ENCODE assay signal across 22 cellular contexts in the genomic region with DNA sequence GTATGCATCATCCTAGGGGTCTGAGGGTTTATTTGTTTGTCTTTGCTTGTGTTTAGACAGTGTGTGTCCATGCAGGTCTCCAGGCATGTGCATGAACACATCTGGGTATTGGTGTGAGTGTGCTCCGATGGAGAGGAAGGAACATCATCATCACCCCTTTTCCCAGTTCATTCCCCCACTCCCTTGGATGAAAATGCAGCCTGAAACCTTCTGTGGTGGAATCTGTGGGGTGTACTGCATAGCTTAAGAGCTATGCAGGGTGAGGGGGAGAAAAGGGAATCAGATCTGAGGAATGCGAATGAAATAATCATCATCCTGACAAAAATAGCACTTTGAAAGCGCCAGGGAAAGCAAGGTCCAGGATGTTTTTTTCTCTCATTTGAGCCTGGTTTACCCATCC.
DNase-seq lines count a peak whose midpoint lies in the region; ATAC-seq, FAIRE-seq and TF ChIP-seq lines count a peak whose summit lies in the region.
"Had no signal": no experiment of that assay in that cellular context is flagged by ENCODE, and none has a peak within 500 bp of the region (broad histone marks: within the 10 kb centered on the region; RNA-seq: fewer than 3 reads in every experiment).

No MANE protein-coding gene starts in this region.

- no peaks in the 10 kb centered on the region for H3K9me3 Mint-ChIP-seq in activated naive CD8-positive, alpha-beta T cell treated with anti-CD3 and anti-CD28 coated beads, Interleukin-2, amount 10 ng/mL, durations not matched to agents 7 days and 5 days
- H3K9me3 Mint-ChIP-seq in activated naive CD8-positive, alpha-beta T cell treated with anti-CD3 and anti-CD28 coated beads, Interleukin-2, amount 50 U/mL, for 24 hours: peaks cover 3% of the 10 kb centered on the region
- peaks cover 3% of the 10 kb centered on the region for H3K9me3 Mint-ChIP-seq in astrocyte (ENCODE audit: unreplicated experiment)
- peaks cover 0 to 5% (median 0%) of the 10 kb centered on the region in 8 donors for H3K9me3 Mint-ChIP-seq in CD4-positive, alpha-beta memory T cell
- H3K9me3 Mint-ChIP-seq: H9 had no signal

- H3K27me3 ChIP-seq in astrocyte (ENCODE audit: insufficient read depth, low read length): no peaks in the 10 kb centered on the region
- H3K27me3 ChIP-seq in CD4-positive, alpha-beta memory T cell (ENCODE audit: insufficient read depth, low read length): no peaks in the 10 kb centered on the region
- H3K27me3 ChIP-seq: tibial nerve had no signal

- peaks cover 12% of the 10 kb centered on the region for H3K4me1 Mint-ChIP-seq in activated naive CD8-positive, alpha-beta T cell treated with anti-CD3 and anti-CD28 coated beads, Interleukin-2, amount 10 ng/mL, durations not matched to agents 7 days and 5 days
- peaks cover 5% of the 10 kb centered on the region for H3K4me1 Mint-ChIP-seq in activated naive CD8-positive, alpha-beta T cell treated with anti-CD3 and anti-CD28 coated beads, Interleukin-2, amount 50 U/mL, for 24 hours
- H3K4me1 Mint-ChIP-seq in astrocyte (ENCODE audit: low read depth, unreplicated experiment): peaks cover 64% of the 10 kb centered on the region
- peaks cover 8 to 21% (median 11%) of the 10 kb centered on the region in 4 donors for H3K4me1 Mint-ChIP-seq in CD4-positive, alpha-beta memory T cell

- H3K27ac Mint-ChIP-seq in activated naive CD8-positive, alpha-beta T cell treated with anti-CD3 and anti-CD28 coated beads, Interleukin-2, amount 10 ng/mL, durations not matched to agents 7 days and 5 days: peak overlapping the region; percentile 86
- no peak overlapping the region for H3K27ac Mint-ChIP-seq in activated naive CD8-positive, alpha-beta T cell treated with anti-CD3 and anti-CD28 coated beads, Interleukin-2, amount 50 U/mL, for 24 hours
- peak overlapping the region; percentile 89 for H3K27ac Mint-ChIP-seq in astrocyte (ENCODE audit: unreplicated experiment)
- peak overlapping the region in 1 of 7 donors; percentile 50 for H3K27ac Mint-ChIP-seq in CD4-positive, alpha-beta memory T cell
- H3K27ac Mint-ChIP-seq: H9 had no signal

- no peak for TF ChIP-seq CTCF in astrocyte (IDR thresholded peaks at IDR 0.05; ENCODE audit: insufficient read depth, low read depth, low read length)

- H4K20me1 ChIP-seq in astrocyte (ENCODE audit: insufficient read depth, low read length): no peaks in the 10 kb centered on the region

- POLR2A ChIA-PET in activated naive CD8-positive, alpha-beta T cell treated with anti-CD3 and anti-CD28 coated beads, Interleukin-2, amount 10 ng/mL, durations not matched to agents 7 days and 5 days (lab: Charles Lee): no interaction called here
- POLR2A ChIA-PET in CD4-positive, alpha-beta memory T cell (lab: Charles Lee; ENCODE audit: partially characterized antibody): no interaction called here

- no peaks in the 10 kb centered on the region for H3K9me3 ChIP-seq in astrocyte (ENCODE audit: insufficient read depth, low read depth, low read length)
- no peaks in the 10 kb centered on the region for H3K9me3 ChIP-seq in CD4-positive, alpha-beta memory T cell (ENCODE audit: control insufficient read depth in 1 of 2, low read length in 2 of 2)
- H3K9me3 ChIP-seq: A549, stomach, tibial nerve had no signal

- FAIRE-seq in astrocyte (lab: Jason Lieb, UNC): peak; percentile 68
- FAIRE-seq: A549, K562 had no signal

- H3K4me3 ChIP-seq in astrocyte (ENCODE audit: insufficient read depth, low read depth, low read length): no peak overlapping the region
- no peak overlapping the region for H3K4me3 ChIP-seq in CD4-positive, alpha-beta memory T cell (ENCODE audit: low read length in 2 of 2)
- H3K4me3 ChIP-seq: A549, K562, SK-N-MC, stomach, tibial nerve had no signal

- no peak for DNase-seq in activated naive CD8-positive, alpha-beta T cell treated with anti-CD3 and anti-CD28 coated beads, Interleukin-2, amount 10 ng/mL, durations not matched to agents 7 days and 5 days
- no peak for DNase-seq in activated naive CD8-positive, alpha-beta T cell treated with anti-CD3 and anti-CD28 coated beads, Interleukin-2, amount 50 U/mL, for 24 hours
- peak; percentile 86 for DNase-seq in astrocyte (ENCODE audit: low read depth)
- DNase-seq in kidney glomerular epithelial cell (lab: John Stamatoyannopoulos, UW): peak; percentile 62
- no peak for DNase-seq in CD4-positive, alpha-beta memory T cell
- DNase-seq in cardiac septum (ENCODE audit: low spot score): no peak
- DNase-seq: activated effector memory CD4-positive, alpha-beta T cell treated with anti-CD3 and anti-CD28 coated beads, Interleukin-2, amount 50 U/mL, for 16 hours; aorta; C1 segment of cervical spinal cord; effector CD4-positive, alpha-beta T cell; erythroblast; H9; NCI-H146; NCI-H2171 treated with DMSO at 0.1 percent for 48 hours; stomach had no signal

- peak overlapping the region; percentile 66 for H3K27ac ChIP-seq in astrocyte (ENCODE audit: low read depth, low read length)
- H3K27ac ChIP-seq in CD4-positive, alpha-beta memory T cell (ENCODE audit: low read depth, low read length): no peak overlapping the region
- H3K27ac ChIP-seq: A549, RWPE1, SK-N-MC, stomach, tibial nerve had no signal

- no peaks in the 10 kb centered on the region for H3K36me3 Mint-ChIP-seq in activated naive CD8-positive, alpha-beta T cell treated with anti-CD3 and anti-CD28 coated beads, Interleukin-2, amount 10 ng/mL, durations not matched to agents 7 days and 5 days
- no peaks in the 10 kb centered on the region for H3K36me3 Mint-ChIP-seq in activated naive CD8-positive, alpha-beta T cell treated with anti-CD3 and anti-CD28 coated beads, Interleukin-2, amount 50 U/mL, for 24 hours (ENCODE audit: low read depth)
- H3K36me3 Mint-ChIP-seq in astrocyte (ENCODE audit: low read depth, unreplicated experiment): no peaks in the 10 kb centered on the region
- H3K36me3 Mint-ChIP-seq in CD4-positive, alpha-beta memory T cell: no peaks in the 10 kb centered on the region

- CTCF ChIA-PET in CD4-positive, alpha-beta memory T cell (lab: Charles Lee; ENCODE audit: partially characterized antibody): no interaction called here

- no peak overlapping the region for H3K4me3 Mint-ChIP-seq in activated naive CD8-positive, alpha-beta T cell treated with anti-CD3 and anti-CD28 coated beads, Interleukin-2, amount 10 ng/mL, durations not matched to agents 7 days and 5 days
- no peak overlapping the region for H3K4me3 Mint-ChIP-seq in activated naive CD8-positive, alpha-beta T cell treated with anti-CD3 and anti-CD28 coated beads, Interleukin-2, amount 50 U/mL, for 24 hours
- no peak overlapping the region for H3K4me3 Mint-ChIP-seq in astrocyte (ENCODE audit: unreplicated experiment)
- peak overlapping the region in 2 of 8 donors; percentile 15 to 31 for H3K4me3 Mint-ChIP-seq in CD4-positive, alpha-beta memory T cell
- H3K4me3 Mint-ChIP-seq: H9 had no signal

- peak overlapping the region; percentile 66 for H3K4me2 ChIP-seq in astrocyte (ENCODE audit: low read length)
- H3K4me2 ChIP-seq: A549 had no signal

- ATAC-seq in activated naive CD8-positive, alpha-beta T cell treated with anti-CD3 and anti-CD28 coated beads, Interleukin-2, amount 10 ng/mL, durations not matched to agents 7 days and 5 days (ENCODE audit: low read depth): no peak
- ATAC-seq in activated naive CD8-positive, alpha-beta T cell treated with anti-CD3 and anti-CD28 coated beads, Interleukin-2, amount 50 U/mL, for 24 hours: no peak
- ATAC-seq in HG03378 (IDR thresholded peaks at IDR 0.05; ENCODE audit: unreplicated experiment) (no peak), HG03520 (IDR thresholded peaks at IDR 0.05; ENCODE audit: unreplicated experiment) (no peak)
- ATAC-seq: A549, K562 had no signal

- H3K9ac ChIP-seq in astrocyte (ENCODE audit: low read length): peak overlapping the region; percentile 11

- no peak overlapping the region for H2AFZ ChIP-seq in astrocyte (ENCODE audit: low read depth, low read length)

- no peaks in the 10 kb centered on the region for H3K79me2 ChIP-seq in astrocyte (ENCODE audit: insufficient read depth, low read length)

- peaks cover 38% of the 10 kb centered on the region for H3K4me1 ChIP-seq in astrocyte (ENCODE audit: insufficient read depth, low read length)
- H3K4me1 ChIP-seq in CD4-positive, alpha-beta memory T cell (ENCODE audit: insufficient read depth, low read length): peaks cover 11% of the 10 kb centered on the region
- H3K4me1 ChIP-seq: A549, stomach had no signal

- intact Hi-C loops in CD4-positive, alpha-beta memory T cell (cut with micrococcal nuclease): no loop called here
- intact Hi-C loops in cardiac septum (cut with DNase I): no loop called here

- no peaks in the 10 kb centered on the region for H3K36me3 ChIP-seq in astrocyte (ENCODE audit: insufficient read depth, low read length)
- H3K36me3 ChIP-seq in CD4-positive, alpha-beta memory T cell (ENCODE audit: insufficient read depth, low read length): no peaks in the 10 kb centered on the region
- H3K36me3 ChIP-seq: stomach, tibial nerve had no signal

- no peaks in the 10 kb centered on the region for H3K27me3 Mint-ChIP-seq in activated naive CD8-positive, alpha-beta T cell treated with anti-CD3 and anti-CD28 coated beads, Interleukin-2, amount 10 ng/mL, durations not matched to agents 7 days and 5 days
- no peaks in the 10 kb centered on the region for H3K27me3 Mint-ChIP-seq in activated naive CD8-positive, alpha-beta T cell treated with anti-CD3 and anti-CD28 coated beads, Interleukin-2, amount 50 U/mL, for 24 hours
- H3K27me3 Mint-ChIP-seq in astrocyte (ENCODE audit: low read depth, unreplicated experiment): no peaks in the 10 kb centered on the region
- H3K27me3 Mint-ChIP-seq in CD4-positive, alpha-beta memory T cell: no peaks in the 10 kb centered on the region

Comparison
In these comparisons a context has a peak if more than half of its experiments do, and no peak if none do; other contexts are left out.
1. DNase-seq: peak in astrocyte (single experiment) and kidney glomerular epithelial cell (single experiment); none in activated naive CD8-positive, alpha-beta T cell treated with anti-CD3 and anti-CD28 coated beads, Interleukin-2, amount 10 ng/mL, durations not matched to agents 7 days and 5 days (single experiment), activated naive CD8-positive, alpha-beta T cell treated with anti-CD3 and anti-CD28 coated beads, Interleukin-2, amount 50 U/mL, for 24 hours (single experiment), CD4-positive, alpha-beta memory T cell (0 of 5) and cardiac septum (single experiment).